Comparison of ENCODE assay signal across 18 cellular contexts in genomic region chr9:98821831-98822230, GRCh38. TPM values are rescaled to one million over a fixed set of nuclear protein-coding genes. Genes with fewer than 3 reads are reported as not detected.
A peak's percentile ranks its signal among the peaks of the same experiment; 100 is the strongest.
DNase-seq lines count a peak whose midpoint lies in the region; ATAC-seq and TF ChIP-seq lines count a peak whose summit lies in the region.
"Had no signal": no experiment of that assay in that cellular context is flagged by ENCODE, and none has a peak within 500 bp of the region (broad histone marks: within the 10 kb centered on the region; RNA-seq: fewer than 3 reads in every experiment).

No MANE protein-coding gene starts in this region.

- H3K4me2 ChIP-seq in IMR-90 (ENCODE audit: low read depth, low read length) (no peak overlapping the region), MM.1S (ENCODE audit: low read depth, low read length) (no peak overlapping the region)
- H3K4me2 ChIP-seq: A549, KMS-11 had no signal

- POLR2A ChIA-PET in IMR-90 (lab: Charles Lee; ENCODE audit: unreplicated experiment) = no interaction called here

- TF ChIP-seq RAD21 in IMR-90 (IDR thresholded peaks at IDR 0.05; ENCODE audit: low read length) = no peak

- CTCF ChIA-PET in IMR-90 (lab: Yijun Ruan, JAX) = no interaction called here

- no peak overlapping the region for H2BK15ac ChIP-seq in IMR-90 (ENCODE audit: low read depth, low read length)

- TF ChIP-seq CTCF in IMR-90 (conservative IDR thresholded peaks at IDR 0.05; ENCODE audit: low read depth, low read length) (no peak), MM.1S (IDR thresholded peaks at IDR 0.05; ENCODE audit: low read length) (no peak)

- no peak overlapping the region for H2BK20ac ChIP-seq in IMR-90 (ENCODE audit: low read depth, low read length)

- no peak overlapping the region for H3K56ac ChIP-seq in IMR-90 (ENCODE audit: extremely low read depth, insufficient read depth, low read length)

- H2AFZ ChIP-seq in IMR-90 (replicated peaks; ENCODE audit: low read length, poor library complexity) = peak overlapping the region; percentile 32
- no peak overlapping the region for H2AFZ ChIP-seq in MM.1S (ENCODE audit: low read length)

- ATAC-seq in IMR-90 (ENCODE audit: low read depth) (no peak), GM18870 (IDR thresholded peaks at IDR 0.05; ENCODE audit: unreplicated experiment) (no peak), HG02759 (IDR thresholded peaks at IDR 0.05; ENCODE audit: unreplicated experiment) (no peak)
- ATAC-seq: A549, GM12878, HepG2 had no signal

- no peaks in the 10 kb centered on the region for H3K9me2 ChIP-seq in MM.1S (replicated peaks; ENCODE audit: insufficient read depth, low read length)

- H4K8ac ChIP-seq in IMR-90 (ENCODE audit: low read depth in 2 of 2, low read length in 2 of 2) = no peak overlapping the region

- peaks cover 6% of the 10 kb centered on the region; the same call in 1 of the 2 replicates for H3K9me3 ChIP-seq in IMR-90 (ENCODE audit: control insufficient read depth, insufficient read depth, low read length)
- no peaks in the 10 kb centered on the region for H3K9me3 ChIP-seq in MM.1S (replicated peaks; ENCODE audit: insufficient read depth, low read length)
- H3K9me3 ChIP-seq: Caco-2, HAP-1 had no signal

- peaks cover 2% of the 10 kb centered on the region; the same call in 1 of the 2 replicates for H3K27me3 ChIP-seq in IMR-90 (ENCODE audit: control insufficient read depth, insufficient read depth, low read length)
- no peaks in the 10 kb centered on the region for H3K27me3 ChIP-seq in MM.1S (replicated peaks; ENCODE audit: insufficient read depth, low read length)

- H3K4me3 ChIP-seq in IMR-90 (ENCODE audit: insufficient read depth, low read depth, low read length) (no peak overlapping the region), MM.1S (ENCODE audit: low read length) (no peak overlapping the region)
- H3K4me3 ChIP-seq: A549, GM12878, HAP-1 had no signal

- H2BK120ac ChIP-seq in IMR-90 (ENCODE audit: low read depth, low read length) = no peak overlapping the region

- H3K79me1 ChIP-seq in IMR-90 (ENCODE audit: low read depth in 1 of 2, low read length in 2 of 2) = no peaks in the 10 kb centered on the region

- no CpG with 5 or more reads among the region's 2 CpGs for WGBS in IMR-90 (ENCODE audit: extremely low coverage in 2 of 2, insufficient read length in 1 of 2), 2 experiments

- no TSS peak for BruUV-seq in IMR-90 (replicated peaks; lab: Mats Ljungman, UMichigan)

- DNase-seq in DMS 273 (lab: John Stamatoyannopoulos, UW; ENCODE audit: unreplicated experiment) = peak; percentile 57
- DNase-seq in DMS 273 treated with DMSO at 0.1 percent for 48 hours (lab: John Stamatoyannopoulos, UW) = no peak
- DNase-seq in IMR-90 = no peak
- peak; percentile 48 for DNase-seq in cerebellum (ENCODE audit: low spot score)
- no peak for DNase-seq in MM.1S
- DNase-seq: AML-193; Caco-2; CD4-positive, alpha-beta T cell; DMS79 treated with DMSO at 0.1 percent for 48 hours had no signal

- in situ Hi-C loops in IMR-90 (cut with MboI; ENCODE audit: low sequenced_read_pairs) = no loop called here

- H3K18ac ChIP-seq in IMR-90 (ENCODE audit: low read depth, low read length) = no peak overlapping the region

- no peak overlapping the region for H3K23ac ChIP-seq in IMR-90 (ENCODE audit: low read depth, low read length)

- no peaks in the 10 kb centered on the region for H3K79me2 ChIP-seq in MM.1S (ENCODE audit: low read length)

- H4K20me1 ChIP-seq in IMR-90 (ENCODE audit: insufficient read depth, low read length) = no peaks in the 10 kb centered on the region
- H4K20me1 ChIP-seq in MM.1S (ENCODE audit: insufficient read depth, low read length) = no peaks in the 10 kb centered on the region

- no peak overlapping the region for H2BK5ac ChIP-seq in IMR-90 (ENCODE audit: low read depth, low read length, poor library complexity, severe bottlenecking)

- no peak overlapping the region for H3K27ac ChIP-seq in IMR-90 (ENCODE audit: insufficient read depth, low read length)
- H3K27ac ChIP-seq in MM.1S (ENCODE audit: low read length) = no peak overlapping the region
- H3K27ac ChIP-seq: 22Rv1, A549, C4-2B, KMS-11 had no signal

- no peak overlapping the region for H4K5ac ChIP-seq in IMR-90 (ENCODE audit: low read depth, low read length)

- no peak overlapping the region for H2AK5ac ChIP-seq in IMR-90 (ENCODE audit: low read depth, low read length)

- H3K9me1 ChIP-seq in IMR-90 (ENCODE audit: insufficient read depth, low read length) = peaks cover 1% of the 10 kb centered on the region; the same call in 1 of the 2 replicates

- H3K36me3 ChIP-seq in IMR-90 (ENCODE audit: control insufficient read depth, insufficient read depth, low read length) (peaks cover 2% of the 10 kb centered on the region; the same call in 1 of the 2 replicates), MM.1S (replicated peaks; ENCODE audit: insufficient read depth, low read length) (no peaks in the 10 kb centered on the region)
- H3K36me3 ChIP-seq: HAP-1 had no signal

- intact Hi-C loops in IMR-90 (cut with micrococcal nuclease) = no loop called here

- H3F3A ChIP-seq in MM.1S (ENCODE audit: insufficient read depth, low read length) = no peaks in the 10 kb centered on the region

- TF ChIP-seq POLR2A in IMR-90 (IDR thresholded peaks at IDR 0.05; ENCODE audit: low read depth, low read length) = no peak

- no peak overlapping the region for H3K14ac ChIP-seq in IMR-90 (replicated peaks; ENCODE audit: low read depth, low read length)

- H3K4ac ChIP-seq in IMR-90 (ENCODE audit: low read depth, low read length) = no peak overlapping the region

- H2AK9ac ChIP-seq in IMR-90 (replicated peaks; ENCODE audit: low read depth, low read length, poor library complexity) = no peak overlapping the region

- no peak overlapping the region for H4K91ac ChIP-seq in IMR-90 (ENCODE audit: insufficient read depth, low read depth, low read length)

- dilution Hi-C loops in IMR-90 (cut with HindIII; ENCODE audit: low sequenced_read_pairs, unreplicated experiment) = no loop called here

- H3K4me1 ChIP-seq in IMR-90 (ENCODE audit: control insufficient read depth, insufficient read depth, low read length) (no peaks in the 10 kb centered on the region), MM.1S (ENCODE audit: low read length) (no peaks in the 10 kb centered on the region)
- H3K4me1 ChIP-seq: A549, Caco-2, HAP-1 had no signal

- no peak overlapping the region for H3K9ac ChIP-seq in IMR-90 (ENCODE audit: low read depth, low read length)
- no peak overlapping the region for H3K9ac ChIP-seq in MM.1S (ENCODE audit: low read length)
- H3K9ac ChIP-seq: KMS-11 had no signal

TF ChIP-seq in IMR-90, 13 proteins besides CTCF, POLR2A, EP300 and RAD21:
- TF ChIP-seq CHD1 (IDR thresholded peaks at IDR 0.05; ENCODE audit: low read depth, low read length) (no peak), ELK1 (IDR thresholded peaks at IDR 0.05; ENCODE audit: borderline replicate concordance, low read depth, low read length) (no peak), CEBPB (IDR thresholded peaks at IDR 0.05; ENCODE audit: low read depth, low read length) (no peak), MAZ (IDR thresholded peaks at IDR 0.05; ENCODE audit: borderline replicate concordance, low read depth, low read length) (no peak), BHLHE40 (IDR thresholded peaks at IDR 0.05; ENCODE audit: low read depth, low read length) (no peak), USF2 (IDR thresholded peaks at IDR 0.05; ENCODE audit: low read depth, low read length) (no peak), RFX5 (IDR thresholded peaks at IDR 0.05; ENCODE audit: low read depth, low read length) (no peak), MXI1 (IDR thresholded peaks at IDR 0.05; ENCODE audit: borderline replicate concordance, low read depth, low read length) (no peak), FOS (IDR thresholded peaks at IDR 0.05; ENCODE audit: low read depth, low read length) (no peak), NFE2L2 (IDR thresholded peaks at IDR 0.05; ENCODE audit: low read depth, low read length) (no peak), RCOR1 (IDR thresholded peaks at IDR 0.05; ENCODE audit: insufficient replicate concordance, low read length) (no peak), MAFK (IDR thresholded peaks at IDR 0.05; ENCODE audit: low read depth, low read length) (no peak), SMC3 (IDR thresholded peaks at IDR 0.05; ENCODE audit: low read depth, low read length) (no peak)

RNA-seq across cellular contexts. Expression of gene GALNT12, which starts 14.4 kb away (rescaled TPM):
- 2.5 TPM in 2 replicates for total RNA-seq in IMR-90 (2012; rRNA removed)
- 2.0 and 2.3 TPM in 2 replicates for polyA plus RNA-seq in IMR-90 (2012; rRNA removed)
- 1.8 and 4.3 TPM in 2 replicates for polyA plus RNA-seq in IMR-90 (2012; cell fraction: cytosol; rRNA removed)
- 2.1 and 6.0 TPM in 2 replicates for polyA plus RNA-seq in IMR-90 (2012; cell fraction: nucleus; rRNA removed; ENCODE audit: low replicate concordance)
- 10.3 TPM for total RNA-seq in cerebellum
- polyA plus RNA-seq: HepG2 had no signal

RNA-seq across cellular contexts. Expression of gene ANKS6, which starts 25.5 kb away (rescaled TPM):
- total RNA-seq in IMR-90 (2012; rRNA removed) (8.6 and 9.0 TPM in 2 replicates), cerebellum (11.1 TPM)
- 23.6 and 24.0 TPM in 2 replicates for polyA plus RNA-seq in IMR-90 (2012; rRNA removed)
- polyA plus RNA-seq in IMR-90 (2012; cell fraction: cytosol; rRNA removed) = 16.4 and 20.2 TPM in 2 replicates
- 78.2 and 92.5 TPM in 2 replicates for polyA plus RNA-seq in IMR-90 (2012; cell fraction: nucleus; rRNA removed; ENCODE audit: low replicate concordance)

Comparison
In these comparisons a context has a peak if more than half of its experiments do, and no peak if none do; other contexts are left out.
1. DNase-seq: peak in DMS 273 (single experiment) and cerebellum (single experiment); none in DMS 273 treated with DMSO at 0.1 percent for 48 hours (single experiment), IMR-90 (single experiment) and MM.1S (single experiment).